In genomic region chr4:110055014-110055768, GRCh38 we compare ENCODE assay signal across 8 cellular contexts.
DNase-seq lines count a peak whose midpoint lies in the region; ATAC-seq and TF ChIP-seq lines count a peak whose summit lies in the region.

No MANE protein-coding gene starts in this region.

- H3K27me3 ChIP-seq in liver (ENCODE audit: control insufficient read depth in 4 of 4, insufficient read depth in 4 of 4, low read length in 3 of 4), result no peaks in the 10 kb centered on the region
- no peaks in the 10 kb centered on the region for H3K27me3 ChIP-seq in right cardiac atrium (ENCODE audit: control insufficient read depth, insufficient read depth)
- H3K27me3 ChIP-seq in sigmoid colon, result no peaks in the 10 kb centered on the region

- TF ChIP-seq POLR2A in sigmoid colon (IDR thresholded peaks at IDR 0.05), result no peak

- TF ChIP-seq RAD21 in liver (IDR thresholded peaks at IDR 0.05), result peak; percentile 47 to 64

- H3K4me3 ChIP-seq in liver (ENCODE audit: low read depth in 1 of 3, low read length in 3 of 3) (no peak overlapping the region), right cardiac atrium (ENCODE audit: low read length) (no peak overlapping the region), sigmoid colon (no peak overlapping the region)

- H3K9me3 ChIP-seq in liver (ENCODE audit: control insufficient read depth in 4 of 4, low read length in 3 of 4), result no peaks in the 10 kb centered on the region
- no peaks in the 10 kb centered on the region for H3K9me3 ChIP-seq in right cardiac atrium (ENCODE audit: control insufficient read depth, low read length)
- no peaks in the 10 kb centered on the region for H3K9me3 ChIP-seq in sigmoid colon

- H3K4me1 ChIP-seq in liver (ENCODE audit: control insufficient read depth in 4 of 4, insufficient read depth in 4 of 4, low read length in 3 of 4) (peaks cover 5 to 27% (median 14%) of the 10 kb centered on the region in 4 donors), right cardiac atrium (ENCODE audit: control insufficient read depth, insufficient read depth, low read length) (no peaks in the 10 kb centered on the region), sigmoid colon (no peaks in the 10 kb centered on the region)

- no peak overlapping the region for H3K9ac ChIP-seq in liver (ENCODE audit: low read depth in 1 of 2, low read length in 2 of 2)

- intact Hi-C loops in right cardiac atrium (cut with DNase I) (no loop called here), sigmoid colon (cut with DNase I) (no loop called here)

- peak; percentile 61 for ATAC-seq in GM18861 (IDR thresholded peaks at IDR 0.05; ENCODE audit: unreplicated experiment)
- ATAC-seq in right cardiac atrium, result no peak

- 39% methylated on average over 4 of the region's 4 CpGs for WGBS in liver
- WGBS in right cardiac atrium, result 80% methylated on average over 4 of the region's 4 CpGs
- WGBS in sigmoid colon, 2 donors, result 40 to 72% methylated on average over 4 of the region's 4 CpGs

- H3K27ac ChIP-seq in liver (ENCODE audit: low read depth in 1 of 2, low read length in 2 of 2) (peak overlapping the region; percentile 77 to 82), right cardiac atrium (ENCODE audit: low read length) (no peak overlapping the region), sigmoid colon (no peak overlapping the region)

- H3K36me3 ChIP-seq in liver (ENCODE audit: control insufficient read depth in 4 of 4, insufficient read depth in 3 of 4, low read depth in 1 of 4, low read length in 3 of 4) (peaks cover 0 to 4% (median 1%) of the 10 kb centered on the region in 4 donors), sigmoid colon (no peaks in the 10 kb centered on the region)

- TF ChIP-seq CTCF in liver (IDR thresholded peaks at IDR 0.05; ENCODE audit: low read depth, low read length, missing input control), result no peak
- no peak for TF ChIP-seq CTCF in sigmoid colon (IDR thresholded peaks at IDR 0.05)

- peak; percentile 22 for DNase-seq in H4 (ENCODE audit: low spot score)
- peak; percentile 15 for DNase-seq in RPMI7951 (ENCODE audit: low read depth)
- DNase-seq in UCSD-AML1 (lab: John Stamatoyannopoulos, UW; ENCODE audit: unreplicated experiment), result no peak
- no peak for DNase-seq in right cardiac atrium
- no peak for DNase-seq in sigmoid colon
- no peak for DNase-seq in NCI-H524 (lab: John Stamatoyannopoulos, UW)

- no peak for TF ChIP-seq EP300 in sigmoid colon (IDR thresholded peaks at IDR 0.05)

TF ChIP-seq in liver, 16 proteins besides CTCF, POLR2A, EP300 and RAD21:
- TF ChIP-seq REST (IDR thresholded peaks at IDR 0.05) (peak; percentile 55), GABPA (IDR thresholded peaks at IDR 0.05 in 1 of 2, conservative IDR thresholded peaks at IDR 0.05 in 1 of 2) (peak in 1 of 2 donors; percentile 26), JUND (IDR thresholded peaks at IDR 0.05) (peak; percentile 70 to 83), FOXA2 (IDR thresholded peaks at IDR 0.05) (peak; percentile 64), MAX (IDR thresholded peaks at IDR 0.05) (peak; percentile 72), TAF1 (conservative IDR thresholded peaks at IDR 0.05) (no peak), RXRA (IDR thresholded peaks at IDR 0.05) (peak; percentile 85 to 90), YY1 (IDR thresholded peaks at IDR 0.05) (peak; percentile 88), EGR1 (IDR thresholded peaks at IDR 0.05; ENCODE audit: low read depth in 2 of 2) (peak in 1 of 2 donors; percentile 42), HNF4G (IDR thresholded peaks at IDR 0.05) (peak; percentile 96), FOXA1 (IDR thresholded peaks at IDR 0.05) (no peak), SP1 (IDR thresholded peaks at IDR 0.05) (peak; percentile 97), HNF4A (conservative IDR thresholded peaks at IDR 0.05) (peak; percentile 98 to 99), NR2F2 (IDR thresholded peaks at IDR 0.05) (peak; percentile 13), ATF3 (IDR thresholded peaks at IDR 0.05) (no peak), ZBTB33 (IDR thresholded peaks at IDR 0.05) (peak; percentile 83)

Comparison
In these comparisons a context has a peak if more than half of its experiments do, and no peak if none do; other contexts are left out.
1. DNase-seq: peak in H4 (single experiment) and RPMI7951 (single experiment); none in UCSD-AML1 (single experiment), right cardiac atrium (0 of 3), sigmoid colon (single experiment) and NCI-H524 (0 of 2).
2. H3K27ac ChIP-seq: peak in liver (2 of 2); none in right cardiac atrium (single experiment) and sigmoid colon (0 of 4).